ENCODE assay signal across 8 cellular contexts in the genomic region with DNA sequence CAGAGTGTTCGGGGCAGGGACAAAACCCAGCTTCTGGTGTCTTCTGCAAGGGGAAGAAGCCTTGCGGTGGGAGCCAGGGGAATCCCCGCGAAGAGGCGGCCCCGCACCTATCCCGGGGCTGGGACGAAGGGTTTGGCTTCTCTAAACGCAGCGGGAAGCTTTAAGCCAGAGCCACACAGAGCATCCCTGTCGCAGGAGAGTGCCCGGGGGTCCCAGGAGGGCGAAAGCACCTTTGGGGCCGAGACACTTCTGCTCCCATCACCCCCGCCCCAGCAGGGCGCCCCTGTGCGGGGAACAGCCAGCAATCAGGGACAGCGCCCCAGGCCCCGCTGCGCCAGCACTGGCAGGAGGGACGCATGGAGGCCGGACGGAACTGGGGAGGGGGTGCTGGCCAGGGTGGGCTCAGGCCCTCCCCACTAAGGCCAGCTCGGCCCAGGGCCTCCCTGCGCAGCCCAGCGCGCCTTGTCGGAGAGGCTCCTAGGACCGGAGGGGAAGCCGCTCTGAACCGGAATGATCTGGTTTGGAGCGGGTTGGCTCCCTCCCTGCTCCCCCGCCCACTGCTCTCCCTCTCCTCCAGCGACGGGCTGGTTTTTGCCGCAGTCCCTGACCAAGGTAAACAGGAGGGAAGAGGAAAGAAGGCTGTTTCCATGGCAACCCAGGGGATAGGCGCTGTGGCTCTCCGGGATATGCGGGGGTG.
DNase-seq lines count a peak whose midpoint lies in the region; ATAC-seq and TF ChIP-seq lines count a peak whose summit lies in the region.

No MANE protein-coding gene starts in this region.

- peak; percentile 98 for DNase-seq in G401 (ENCODE audit: low spot score)
- DNase-seq in activated CD8-positive, alpha-beta memory T cell treated with anti-CD3 and anti-CD28 coated beads for 24 hours: peak; percentile 78
- peak; percentile 85 to 89 for DNase-seq in erythroblast (lab: John Stamatoyannopoulos, UW)
- peak; percentile 89 for DNase-seq in mesenteric fat pad (ENCODE audit: low spot score)
- DNase-seq in stimulated activated effector memory CD8-positive, alpha-beta T cell treated with anti-CD3 and anti-CD28 coated beads, Interleukin-12 subunit alpha, Interleukin-12 subunit beta, amount 100 ng/mL, for 72 hours (ENCODE audit: low spot score in 2 of 2): no peak
- no peak for DNase-seq in RKO (ENCODE audit: low spot score)

- peaks cover 11% of the 10 kb centered on the region for H3K4me1 Mint-ChIP-seq in stimulated activated effector memory CD8-positive, alpha-beta T cell treated with anti-CD3 and anti-CD28 coated beads, Interleukin-12 subunit alpha, Interleukin-12 subunit beta, amount 100 ng/mL, for 72 hours

- peak overlapping the region; percentile 39 for H3K4me3 Mint-ChIP-seq in stimulated activated effector memory CD8-positive, alpha-beta T cell treated with anti-CD3 and anti-CD28 coated beads, Interleukin-12 subunit alpha, Interleukin-12 subunit beta, amount 100 ng/mL, for 72 hours

- in situ Hi-C loops in G401 (cut with HindIII; ENCODE audit: low sequenced_read_pairs): no loop called here

- ATAC-seq in HG02884 (IDR thresholded peaks at IDR 0.05; ENCODE audit: unreplicated experiment): peak; percentile 69
- peak; percentile 29 for ATAC-seq in stimulated activated effector memory CD8-positive, alpha-beta T cell treated with anti-CD3 and anti-CD28 coated beads, Interleukin-12 subunit alpha, Interleukin-12 subunit beta, amount 100 ng/mL, for 72 hours
- no peak for ATAC-seq in HG03095 (IDR thresholded peaks at IDR 0.05; ENCODE audit: unreplicated experiment)

- peaks cover 20% of the 10 kb centered on the region for H3K36me3 Mint-ChIP-seq in stimulated activated effector memory CD8-positive, alpha-beta T cell treated with anti-CD3 and anti-CD28 coated beads, Interleukin-12 subunit alpha, Interleukin-12 subunit beta, amount 100 ng/mL, for 72 hours

- no peaks in the 10 kb centered on the region for H3K9me3 Mint-ChIP-seq in stimulated activated effector memory CD8-positive, alpha-beta T cell treated with anti-CD3 and anti-CD28 coated beads, Interleukin-12 subunit alpha, Interleukin-12 subunit beta, amount 100 ng/mL, for 72 hours

- H3K27ac Mint-ChIP-seq in stimulated activated effector memory CD8-positive, alpha-beta T cell treated with anti-CD3 and anti-CD28 coated beads, Interleukin-12 subunit alpha, Interleukin-12 subunit beta, amount 100 ng/mL, for 72 hours: no peak overlapping the region

- TF ChIP-seq POLR2A in erythroblast (IDR thresholded peaks at IDR 0.05; ENCODE audit: low read length): peak; percentile 75

Comparison
In these comparisons a context has a peak if more than half of its experiments do, and no peak if none do; other contexts are left out.
1. DNase-seq: peak in G401 (single experiment), activated CD8-positive, alpha-beta memory T cell treated with anti-CD3 and anti-CD28 coated beads for 24 hours (single experiment), erythroblast (2 of 2) and mesenteric fat pad (single experiment); none in stimulated activated effector memory CD8-positive, alpha-beta T cell treated with anti-CD3 and anti-CD28 coated beads, Interleukin-12 subunit alpha, Interleukin-12 subunit beta, amount 100 ng/mL, for 72 hours (0 of 2) and RKO (single experiment).